In the genomic region with DNA sequence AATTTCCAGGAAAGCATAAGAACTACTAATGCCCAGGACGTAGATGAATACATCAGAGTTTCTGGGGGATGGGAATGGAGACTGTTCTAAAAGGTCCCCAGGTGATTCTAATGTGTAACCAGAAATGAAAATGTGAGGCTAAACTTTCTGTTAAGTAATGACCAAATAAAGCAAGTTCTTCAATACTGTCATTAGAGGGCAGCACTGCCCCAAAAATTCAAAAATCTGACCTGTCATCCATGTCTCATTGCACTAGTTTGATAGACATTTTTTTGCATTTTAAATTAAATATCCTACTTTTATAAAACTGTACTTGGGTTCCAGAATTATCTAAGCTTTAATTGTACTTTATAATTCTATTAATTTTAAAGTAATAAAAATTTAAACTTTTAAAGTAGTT, we compare ENCODE assay signal across 8 cellular contexts.
DNase-seq lines count a peak whose midpoint lies in the region; ATAC-seq and TF ChIP-seq lines count a peak whose summit lies in the region.

No MANE protein-coding gene starts in this region.

- no peaks in the 10 kb centered on the region for H3K36me3 Mint-ChIP-seq in Calu3 (ENCODE audit: insufficient read depth, unreplicated experiment)
- H3K36me3 Mint-ChIP-seq in brain = no peaks in the 10 kb centered on the region
- no peaks in the 10 kb centered on the region for H3K36me3 Mint-ChIP-seq in T-helper 17 cell (ENCODE audit: low read depth)

- H3K27me3 Mint-ChIP-seq in Calu3 (ENCODE audit: unreplicated experiment) (no peaks in the 10 kb centered on the region), brain (peaks cover 3% of the 10 kb centered on the region), T-helper 17 cell (peaks cover 11% of the 10 kb centered on the region)

- H3K9me3 Mint-ChIP-seq in Calu3 (ENCODE audit: low read depth, unreplicated experiment) (no peaks in the 10 kb centered on the region), brain (no peaks in the 10 kb centered on the region)

- H3K4me1 Mint-ChIP-seq in Calu3 (ENCODE audit: low read depth, unreplicated experiment) (peaks cover 7% of the 10 kb centered on the region), brain (no peaks in the 10 kb centered on the region), T-helper 17 cell (no peaks in the 10 kb centered on the region)

- H3K27ac Mint-ChIP-seq in Calu3 (ENCODE audit: unreplicated experiment) (no peak overlapping the region), brain (no peak overlapping the region), T-helper 17 cell (no peak overlapping the region)

- TF ChIP-seq CTCF in Calu3 (IDR thresholded peaks at IDR 0.05; ENCODE audit: unreplicated experiment) = peak; percentile 21
- peak; percentile 66 to 77 for TF ChIP-seq CTCF in brain (conservative IDR thresholded peaks at IDR 0.05)

- intact Hi-C loops in Calu3 (cut with micrococcal nuclease; ENCODE audit: unreplicated experiment) = loop anchor here (1.0 to 10.0 kb wide), 4 partner anchors 217 to 853 kb away; no protein-coding TSS in a partner anchor

- no peak overlapping the region for H3K4me3 Mint-ChIP-seq in Calu3 (ENCODE audit: low read depth, unreplicated experiment)
- H3K4me3 Mint-ChIP-seq in brain = no peak overlapping the region
- no peak overlapping the region for H3K4me3 Mint-ChIP-seq in T-helper 17 cell

- H3K9me3 ChIP-seq in T-helper 17 cell (ENCODE audit: control insufficient read depth, low read length, poor library complexity, severe bottlenecking) = no peaks in the 10 kb centered on the region

- no TSS peak for BruUV-seq in Calu3 (replicated peaks; lab: Mats Ljungman, UMichigan)

- CTCF ChIA-PET in Calu3 (lab: Charles Lee) = no interaction called here

- ATAC-seq in GM18858 (IDR thresholded peaks at IDR 0.05; ENCODE audit: unreplicated experiment) = peak; percentile 77
- ATAC-seq in HG03135 (IDR thresholded peaks at IDR 0.05; ENCODE audit: unreplicated experiment) = peak; percentile 73
- ATAC-seq in T-helper 17 cell = no peak
- ATAC-seq in GM18873 (IDR thresholded peaks at IDR 0.05; ENCODE audit: low FRiP score, unreplicated experiment) = no peak

- DNase-seq in Calu3 (peak; percentile 45), NCI-H226 (peak; percentile 12), medulla oblongata (ENCODE audit: extremely low spot score) (peak; percentile 77), T-helper 17 cell (no peak)

Comparison
In these comparisons a context has a peak if more than half of its experiments do, and no peak if none do; other contexts are left out.
1. DNase-seq: peak in Calu3 (single experiment), NCI-H226 (single experiment) and medulla oblongata (single experiment); none in T-helper 17 cell (0 of 3).
2. ATAC-seq: peak in GM18858 (single experiment) and HG03135 (single experiment); none in T-helper 17 cell (single experiment) and GM18873 (single experiment).